In the genomic region with DNA sequence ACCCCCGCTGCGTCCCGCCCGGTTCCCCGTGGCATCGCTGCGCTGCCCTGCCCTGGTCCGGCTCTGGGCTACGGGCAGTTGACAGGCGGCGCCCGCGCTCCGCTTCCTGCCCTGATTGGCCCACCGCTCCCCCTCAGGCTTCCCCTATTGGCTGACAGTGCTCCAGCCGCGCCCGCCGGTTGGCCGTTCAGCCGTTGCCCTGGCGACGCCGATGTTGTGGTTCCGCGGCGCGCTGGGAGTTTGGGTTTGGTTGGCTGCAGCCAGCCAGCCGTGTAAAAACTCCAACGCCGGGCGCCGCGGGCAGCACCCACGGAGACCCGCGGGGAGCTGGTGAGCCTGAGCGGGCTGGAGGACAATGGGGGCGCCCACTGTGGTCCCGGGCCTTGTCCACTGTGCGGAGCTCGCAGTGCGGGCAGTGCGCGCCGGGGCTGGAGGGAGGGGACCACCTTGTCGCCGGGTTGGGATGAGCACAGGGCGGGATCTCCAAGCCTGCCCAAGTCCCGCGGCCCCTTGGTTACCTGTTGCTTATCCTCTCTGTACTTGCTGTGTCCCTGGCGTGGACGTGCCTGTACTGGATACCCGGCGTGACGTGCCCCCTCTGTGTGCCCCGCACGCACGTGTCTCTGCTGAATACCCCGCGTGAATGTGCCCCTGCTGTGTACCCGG, we compare ENCODE assay signal across 1 cellular context.
A peak's percentile ranks its signal among the peaks of the same experiment; 100 is the strongest.
TF ChIP-seq lines count a peak whose summit lies in the region.

A gene (plus strand): TSS at position 243 of the 666 bp plus-strand sequence. CDS start 766 bp downstream, outside the sequence.

TF ChIP-seq in H1, 55 proteins besides CTCF, POLR2A, EP300 and RAD21:
- TF ChIP-seq SIX5 (IDR thresholded peaks at IDR 0.05; ENCODE audit: low read depth, low read length): no peak
- TF ChIP-seq SP2 (IDR thresholded peaks at IDR 0.05; ENCODE audit: low read length): peak; percentile 8; the same call in 1 of the 2 replicates
- TF ChIP-seq PHF8 (conservative IDR thresholded peaks at IDR 0.05; ENCODE audit: low read depth, low read length): 0 out of 2 replicates have a peak, but pooled peaks have one; percentile 24
- no peak for TF ChIP-seq CREB1 (IDR thresholded peaks at IDR 0.05)
- peak; percentile 75 for TF ChIP-seq SAP30 (IDR thresholded peaks at IDR 0.05; ENCODE audit: insufficient read depth, insufficient replicate concordance, low read length)
- TF ChIP-seq SIRT6 (IDR thresholded peaks at IDR 0.05; ENCODE audit: low read length): no peak
- peak; percentile 91 for TF ChIP-seq SP1 (IDR thresholded peaks at IDR 0.05; ENCODE audit: low read depth, low read length)
- TF ChIP-seq, protein P1, sequence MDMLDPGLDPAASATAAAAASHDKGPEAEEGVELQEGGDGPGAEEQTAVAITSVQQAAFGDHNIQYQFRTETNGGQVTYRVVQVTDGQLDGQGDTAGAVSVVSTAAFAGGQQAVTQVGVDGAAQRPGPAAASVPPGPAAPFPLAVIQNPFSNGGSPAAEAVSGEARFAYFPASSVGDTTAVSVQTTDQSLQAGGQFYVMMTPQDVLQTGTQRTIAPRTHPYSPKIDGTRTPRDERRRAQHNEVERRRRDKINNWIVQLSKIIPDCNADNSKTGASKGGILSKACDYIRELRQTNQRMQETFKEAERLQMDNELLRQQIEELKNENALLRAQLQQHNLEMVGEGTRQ (IDR thresholded peaks at IDR 0.05; ENCODE audit: low read length): no peak
- peak in 1 of 2 experiments; percentile 94; a peak in 2 of 4 replicates for TF ChIP-seq HDAC2 (IDR thresholded peaks at IDR 0.05; ENCODE audit: borderline replicate concordance in 1 of 2, low read depth in 2 of 2, low read length in 2 of 2)
- peak in 1 of 2 experiments; percentile 93; a peak in 3 of 4 replicates for TF ChIP-seq SIN3A (conservative IDR thresholded peaks at IDR 0.05 in 1 of 2, IDR thresholded peaks at IDR 0.05 in 1 of 2; ENCODE audit: low read depth in 1 of 2, low read length in 2 of 2)
- TF ChIP-seq, protein P2, sequence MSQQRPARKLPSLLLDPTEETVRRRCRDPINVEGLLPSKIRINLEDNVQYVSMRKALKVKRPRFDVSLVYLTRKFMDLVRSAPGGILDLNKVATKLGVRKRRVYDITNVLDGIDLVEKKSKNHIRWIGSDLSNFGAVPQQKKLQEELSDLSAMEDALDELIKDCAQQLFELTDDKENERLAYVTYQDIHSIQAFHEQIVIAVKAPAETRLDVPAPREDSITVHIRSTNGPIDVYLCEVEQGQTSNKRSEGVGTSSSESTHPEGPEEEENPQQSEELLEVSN (IDR thresholded peaks at IDR 0.05): peak; percentile 81
- TF ChIP-seq EZH2 (IDR thresholded peaks at IDR 0.05; ENCODE audit: low read depth, low read length, severe bottlenecking): peak; percentile 24
- TF ChIP-seq ZNF274 (IDR thresholded peaks at IDR 0.05; ENCODE audit: borderline replicate concordance, extremely low read depth, low read length): no peak
- no peak for TF ChIP-seq POU5F1 (IDR thresholded peaks at IDR 0.05; ENCODE audit: low read depth, low read length)
- TF ChIP-seq CHD2 (IDR thresholded peaks at IDR 0.05; ENCODE audit: low read length): peak; percentile 70; the same call in 1 of the 2 replicates
- TF ChIP-seq, protein P3, sequence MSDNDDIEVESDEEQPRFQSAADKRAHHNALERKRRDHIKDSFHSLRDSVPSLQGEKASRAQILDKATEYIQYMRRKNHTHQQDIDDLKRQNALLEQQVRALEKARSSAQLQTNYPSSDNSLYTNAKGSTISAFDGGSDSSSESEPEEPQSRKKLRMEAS (IDR thresholded peaks at IDR 0.05): peak; percentile 63; the same call in 1 of the 2 replicates
- TF ChIP-seq ASH2L (IDR thresholded peaks at IDR 0.05; ENCODE audit: low read length): no peak
- peak; percentile 83 for TF ChIP-seq KDM4A (IDR thresholded peaks at IDR 0.05; ENCODE audit: low read depth, low read length, severe bottlenecking)
- peak; percentile 21 for TF ChIP-seq CTBP2 (IDR thresholded peaks at IDR 0.05; ENCODE audit: borderline replicate concordance, insufficient read depth, insufficient read length, low read length)
- TF ChIP-seq RBBP5 (IDR thresholded peaks at IDR 0.05; ENCODE audit: borderline replicate concordance, low read depth, low read length): 0 out of 2 replicates have a peak, but pooled peaks have one; percentile 35
